In the genomic region with DNA sequence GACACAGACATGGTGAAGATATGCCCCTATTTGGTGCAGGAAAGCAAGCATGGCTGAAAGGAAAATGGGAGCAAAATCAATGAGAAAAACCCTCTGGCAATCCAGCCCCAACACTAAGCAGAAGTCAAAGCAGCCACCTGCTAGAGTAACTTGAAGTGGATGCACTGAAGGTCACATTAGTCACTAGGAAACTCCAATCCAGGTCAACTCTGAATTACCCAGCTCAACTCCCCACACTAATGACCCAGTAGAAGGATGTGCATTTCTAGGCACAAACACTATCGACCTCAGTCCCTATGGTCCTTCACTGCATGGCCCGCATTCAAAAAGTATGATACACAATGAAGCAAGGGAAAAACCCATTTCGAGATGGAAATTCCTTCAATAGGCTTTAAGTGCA, we compare ENCODE assay signal across 17 cellular contexts.
A peak's percentile ranks its signal among the peaks of the same experiment; 100 is the strongest.
DNase-seq lines count a peak whose midpoint lies in the region; ATAC-seq, FAIRE-seq and TF ChIP-seq lines count a peak whose summit lies in the region.
"Had no signal": no experiment of that assay in that cellular context is flagged by ENCODE, and none has a peak within 500 bp of the region (broad histone marks: within the 10 kb centered on the region; RNA-seq: fewer than 3 reads in every experiment).

No MANE protein-coding gene starts in this region.

- ATAC-seq in GM18499 (IDR thresholded peaks at IDR 0.05; ENCODE audit: insufficient read depth, unreplicated experiment) (peak; percentile 29), GM21447 (IDR thresholded peaks at IDR 0.05; ENCODE audit: unreplicated experiment) (peak; percentile 31), HG03095 (IDR thresholded peaks at IDR 0.05; ENCODE audit: unreplicated experiment) (peak; percentile 37), GM12878 (peak; percentile 28; the same call in 2 of the 3 replicates), GM19023 (IDR thresholded peaks at IDR 0.05; ENCODE audit: unreplicated experiment) (no peak)
- ATAC-seq: effector memory CD8-positive, alpha-beta T cell had no signal

- TF ChIP-seq RAD21 in GM12878 (IDR thresholded peaks at IDR 0.05; ENCODE audit: insufficient read depth, low read depth, low read length) = no peak

- POLR2A ChIA-PET in GM12878 (lab: Charles Lee) = no interaction called here

- RAD21 ChIA-PET in GM12878 (lab: Charles Lee; ENCODE audit: unreplicated experiment) = no interaction called here

- no peak for TF ChIP-seq CTCF in GM12878 (IDR thresholded peaks at IDR 0.05 in 2 of 3, conservative IDR thresholded peaks at IDR 0.05 in 1 of 3; ENCODE audit: control insufficient read depth in 2 of 3, extremely low read depth in 1 of 3, insufficient read depth in 1 of 3, low read depth in 3 of 3, low read length in 3 of 3)

- H3K4me3 ChIP-seq in GM12878 = no peak overlapping the region
- H3K4me3 ChIP-seq: adrenal gland, vagina had no signal

- H2AFZ ChIP-seq in GM12878 (ENCODE audit: control insufficient read depth, low read depth, low read length) = peak overlapping the region; percentile 23; the same call in 1 of the 2 replicates

- no peak overlapping the region for H3K27ac ChIP-seq in GM12878 (ENCODE audit: control insufficient read depth, insufficient read depth)
- H3K27ac ChIP-seq: adrenal gland, vagina had no signal

- H3K4me2 ChIP-seq in GM12878 (ENCODE audit: control insufficient read depth, insufficient read depth) = no peak overlapping the region

- TF ChIP-seq EP300 in GM12878 (IDR thresholded peaks at IDR 0.05; ENCODE audit: borderline replicate concordance in 1 of 2, control insufficient read depth in 1 of 2, low read depth in 2 of 2, low read length in 2 of 2) = no peak

- DNase-seq in GM12878 (ENCODE audit: low read depth, low spot score) (no peak), NCI-H1417 treated with DMSO at 0.1 percent for 48 hours (lab: John Stamatoyannopoulos, UW) (no peak), ecto neural progenitor cell (ENCODE audit: low spot score) (no peak), NCI-H345 (lab: John Stamatoyannopoulos, UW) (no peak)
- DNase-seq: activated CD4-positive, alpha-beta T cell treated with anti-CD3 and anti-CD28 coated beads, Interleukin-2, amount 50 U/mL, for 4 hours; adrenal gland; effector memory CD8-positive, alpha-beta T cell; hippocampal formation; NCI-H1092; NCI-H82; retina had no signal

- BruUV-seq in GM12878 (replicated peaks; lab: Mats Ljungman, UMichigan) = no TSS peak

- TF ChIP-seq POLR2A in GM12878 (IDR thresholded peaks at IDR 0.05; ENCODE audit: low read depth, low read length) = no peak

- SMC1A ChIA-PET in GM12878 (lab: Charles Lee; ENCODE audit: uncharacterized antibody, unreplicated experiment) = no interaction called here

- no peaks in the 10 kb centered on the region; the same call in 1 of the 3 replicates for H3K9me3 ChIP-seq in GM12878 (replicated peaks; ENCODE audit: control insufficient read depth, insufficient read depth, low read length)
- H3K9me3 ChIP-seq: adrenal gland, vagina had no signal

- no peaks in the 10 kb centered on the region for H3K4me1 ChIP-seq in GM12878 (ENCODE audit: control insufficient read depth, insufficient read depth, low read length)
- H3K4me1 ChIP-seq: adrenal gland, vagina had no signal

- no peaks in the 10 kb centered on the region for H3K27me3 ChIP-seq in GM12878 (replicated peaks in 1 of 2; ENCODE audit: control insufficient read depth in 2 of 2, insufficient read depth in 2 of 2, low read length in 1 of 2)
- H3K27me3 ChIP-seq: adrenal gland, vagina had no signal

- CTCF ChIA-PET in GM12878 (lab: Yijun Ruan, JAX) = no interaction called here

- H3K9ac ChIP-seq in GM12878 (ENCODE audit: control insufficient read depth, insufficient read depth, low read length) = no peak overlapping the region

- no peaks in the 10 kb centered on the region for H4K20me1 ChIP-seq in GM12878 (ENCODE audit: control insufficient read depth, insufficient read depth)

- 15% methylated on average over 3 of the region's 3 CpGs for WGBS in GM12878 (ENCODE audit: insufficient coverage, insufficient replicate concordance, low lambda C conversion rate, missing lambda C conversion rate)

- in situ Hi-C loops in GM12878 (cut with MboI) = no loop called here

- no peak for FAIRE-seq in GM12878 (lab: Jason Lieb, UNC)
- FAIRE-seq: RCC 7860 had no signal

- intact Hi-C loops in GM12878 (cut with micrococcal nuclease; ENCODE audit: unreplicated experiment) = no loop called here

- no peaks in the 10 kb centered on the region for H3K79me2 ChIP-seq in GM12878 (ENCODE audit: control insufficient read depth, insufficient read depth, low read length)

- H3K36me3 ChIP-seq in GM12878 (ENCODE audit: control insufficient read depth in 2 of 2, insufficient read depth in 2 of 2, low read length in 1 of 2) = peaks cover 3 to 10% of the 10 kb centered on the region in 2 experiments; a peak in 3 of 4 replicates
- H3K36me3 ChIP-seq: adrenal gland had no signal

TF ChIP-seq in GM12878, 131 proteins besides CTCF, POLR2A, EP300 and RAD21:
- no peak for TF ChIP-seq RELB (IDR thresholded peaks at IDR 0.05; ENCODE audit: low read depth)
TF ChIP-seq in GM12878: peak in this region for 0.
